ENCODE assay signal across 39 cellular contexts in the genomic region with DNA sequence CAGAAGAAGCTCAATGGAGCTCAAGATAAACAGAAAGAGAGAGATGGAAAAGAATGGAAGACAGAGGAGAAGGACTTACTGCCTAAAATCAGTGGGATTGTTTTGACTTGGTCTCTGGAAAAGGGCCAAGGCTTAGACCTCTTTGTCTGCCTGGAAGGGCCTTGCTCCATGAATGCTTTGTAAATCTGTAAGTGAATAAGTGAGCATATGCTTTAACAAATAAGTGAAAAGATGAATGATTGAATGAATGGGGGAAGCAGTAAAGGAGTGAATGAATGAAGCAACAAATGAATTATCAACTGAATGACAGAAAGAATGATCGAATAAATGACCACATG. TPM values are rescaled to one million over a fixed set of nuclear protein-coding genes. Genes with fewer than 3 reads are reported as not detected.
"Had no signal": no experiment of that assay in that cellular context is flagged by ENCODE, and none has a peak within 500 bp of the region (broad histone marks: within the 10 kb centered on the region; RNA-seq: fewer than 3 reads in every experiment).

No MANE protein-coding gene starts in this region.

- H3K4me3 ChIP-seq: adrenal gland, ascending aorta, cardiac muscle cell had no signal

- H3K27me3 ChIP-seq: ascending aorta had no signal

- H3K36me3 Mint-ChIP-seq: activated CD4-positive, alpha-beta memory T cell treated with anti-CD3 and anti-CD28 coated beads for 36 hours; activated naive CD4-positive, alpha-beta T cell treated with anti-CD3 and anti-CD28 coated beads, Interleukin-2, amount 50 U/mL, for 72 hours; activated naive CD8-positive, alpha-beta T cell treated with anti-CD3 and anti-CD28 coated beads for 36 hours; brain; WTC11 had no signal

- DNase-seq: activated CD4-positive, alpha-beta memory T cell treated with anti-CD3 and anti-CD28 coated beads for 36 hours; activated CD4-positive, alpha-beta T cell treated with anti-CD3 and anti-CD28 coated beads for 1 hour; activated CD4-positive, alpha-beta T cell treated with anti-CD3 and anti-CD28 coated beads for 36 hours; activated CD4-positive, alpha-beta T cell treated with anti-CD3 and anti-CD28 coated beads for 48 hours; activated CD4-positive, alpha-beta T cell treated with anti-CD3 and anti-CD28 coated beads, Interleukin-2, amount 50 U/mL, for 1 hour; activated CD4-positive, alpha-beta T cell treated with anti-CD3 and anti-CD28 coated beads, Interleukin-2, amount 50 U/mL, for 4 hours; activated CD4-positive, CD25-positive, alpha-beta regulatory T cell; activated CD8-positive, alpha-beta memory T cell treated with anti-CD3 and anti-CD28 coated beads, Interleukin-2, amount 50 U/mL, for 4 hours; activated CD8-positive, alpha-beta T cell treated with anti-CD3 and anti-CD28 coated beads for 36 hours; activated effector memory CD4-positive, alpha-beta T cell treated with anti-CD3 and anti-CD28 coated beads, Interleukin-2, amount 50 U/mL, for 16 hours; activated gamma-delta T cell treated with Interleukin-2 at 50 U/mL for 16 hours; activated naive CD4-positive, alpha-beta T cell; activated naive CD4-positive, alpha-beta T cell treated with anti-CD3 and anti-CD28 coated beads for 36 hours; activated naive CD4-positive, alpha-beta T cell treated with anti-CD3 and anti-CD28 coated beads, Interleukin-2, amount 50 U/mL, for 16 hours; activated naive CD8-positive, alpha-beta T cell treated with anti-CD3 and anti-CD28 coated beads for 36 hours; activated T-cell treated with anti-CD3 and anti-CD28 coated beads for 4 hours; activated T-cell treated with anti-CD3 and anti-CD28 coated beads, Interleukin-2, amount 50 U/mL, for 1 hour; activated T-cell treated with anti-CD3 and anti-CD28 coated beads, Interleukin-2, amount 50 U/mL, for 4 hours; activated T-cell treated with anti-CD3 and anti-CD28 coated beads, Interleukin-2, amount 50 U/mL, for 72 hours; adrenal gland; amniotic stem cell; anterior cingulate cortex; cerebellar nuclear complex; T-helper 1 cell; T-helper 2 cell; T-helper 9 cell; WERI-Rb-1 had no signal

- H3K27ac ChIP-seq: adrenal gland, ascending aorta, cardiac muscle cell, WERI-Rb-1 had no signal

- H3K9me3 Mint-ChIP-seq: activated CD4-positive, alpha-beta memory T cell treated with anti-CD3 and anti-CD28 coated beads for 36 hours; activated CD8-positive, alpha-beta T cell treated with anti-CD3 and anti-CD28 coated beads for 36 hours; activated naive CD4-positive, alpha-beta T cell treated with anti-CD3 and anti-CD28 coated beads for 36 hours; activated naive CD4-positive, alpha-beta T cell treated with anti-CD3 and anti-CD28 coated beads, Interleukin-2, amount 50 U/mL, for 72 hours; activated naive CD8-positive, alpha-beta T cell treated with anti-CD3 and anti-CD28 coated beads for 36 hours; activated T-cell treated with anti-CD3 and anti-CD28 coated beads, Interleukin-2, amount 50 U/mL, for 4 hours; activated T-cell treated with anti-CD3 and anti-CD28 coated beads, Interleukin-2, amount 50 U/mL, for 72 hours; activated T-helper 1 cell treated with anti-CD3 and anti-CD28 coated beads, Interleukin-12 subunit alpha, Interleukin-12 subunit beta, Interleukin-2, Interleukin-4 antibody, amounts not matched to agents 30 ng/mL and 10 ng/mL and 1 ng/mL, durations not matched to agents 14 hours and 24 hours and 36 hours; activated T-helper 17 cell treated with anti-CD3 and anti-CD28 coated beads, Interleukin-2, amount 50 U/mL, for 72 hours; central memory CD8-positive, alpha-beta T cell; T-helper 1 cell treated with Interleukin-12 subunit alpha and Interleukin-12 subunit beta and Interleukin-4 antibody, amounts not matched to agents 30 μg/mL and 1 μg/mL, for 36 hours; T-helper 2 cell treated with Interferon-gamma antibody and Interleukin-4, amounts not matched to agents 5 μg/mL and 100 μg/mL, for 36 hours; WTC11 had no signal

- H3K9me3 ChIP-seq: adrenal gland, ascending aorta had no signal

- H3K4me3 Mint-ChIP-seq: activated CD4-positive, alpha-beta memory T cell treated with anti-CD3 and anti-CD28 coated beads for 36 hours; activated CD4-positive, alpha-beta T cell treated with anti-CD3 and anti-CD28 coated beads for 36 hours; activated CD8-positive, alpha-beta T cell treated with anti-CD3 and anti-CD28 coated beads for 36 hours; activated naive CD4-positive, alpha-beta T cell treated with anti-CD3 and anti-CD28 coated beads for 36 hours; activated naive CD8-positive, alpha-beta T cell treated with anti-CD3 and anti-CD28 coated beads for 36 hours; activated T-cell treated with anti-CD3 and anti-CD28 coated beads, Interleukin-2, amount 50 U/mL, for 4 hours; activated T-cell treated with anti-CD3 and anti-CD28 coated beads, Interleukin-2, amount 50 U/mL, for 72 hours; activated T-helper 1 cell treated with anti-CD3 and anti-CD28 coated beads, Interleukin-12 subunit alpha, Interleukin-12 subunit beta, Interleukin-2, Interleukin-4 antibody, amounts not matched to agents 30 ng/mL and 10 ng/mL and 1 ng/mL, durations not matched to agents 14 hours and 24 hours and 36 hours; activated T-helper 17 cell treated with anti-CD3 and anti-CD28 coated beads, Interleukin-2, amount 50 U/mL, for 72 hours; central memory CD8-positive, alpha-beta T cell; T-helper 1 cell treated with Interleukin-12 subunit alpha and Interleukin-12 subunit beta and Interleukin-4 antibody, amounts not matched to agents 30 μg/mL and 1 μg/mL, for 36 hours; T-helper 2 cell treated with Interferon-gamma antibody and Interleukin-4, amounts not matched to agents 5 μg/mL and 100 μg/mL, for 36 hours; WTC11 had no signal

- H3K4me1 Mint-ChIP-seq: activated CD4-positive, alpha-beta T cell treated with anti-CD3 and anti-CD28 coated beads for 36 hours; activated naive CD8-positive, alpha-beta T cell treated with anti-CD3 and anti-CD28 coated beads for 36 hours; activated T-helper 17 cell treated with anti-CD3 and anti-CD28 coated beads, Interleukin-2, amount 50 U/mL, for 72 hours; central memory CD8-positive, alpha-beta T cell had no signal

- H3K27ac Mint-ChIP-seq: activated CD4-positive, alpha-beta memory T cell treated with anti-CD3 and anti-CD28 coated beads for 36 hours; activated CD4-positive, alpha-beta T cell treated with anti-CD3 and anti-CD28 coated beads for 36 hours; activated CD8-positive, alpha-beta T cell treated with anti-CD3 and anti-CD28 coated beads for 36 hours; activated naive CD4-positive, alpha-beta T cell treated with anti-CD3 and anti-CD28 coated beads for 36 hours; activated naive CD4-positive, alpha-beta T cell treated with anti-CD3 and anti-CD28 coated beads, Interleukin-2, amount 50 U/mL, for 72 hours; activated naive CD8-positive, alpha-beta T cell treated with anti-CD3 and anti-CD28 coated beads for 36 hours; activated T-cell treated with anti-CD3 and anti-CD28 coated beads, Interleukin-2, amount 50 U/mL, for 72 hours; activated T-helper 1 cell treated with anti-CD3 and anti-CD28 coated beads, Interleukin-12 subunit alpha, Interleukin-12 subunit beta, Interleukin-2, Interleukin-4 antibody, amounts not matched to agents 30 ng/mL and 10 ng/mL and 1 ng/mL, durations not matched to agents 14 hours and 24 hours and 36 hours; activated T-helper 17 cell treated with anti-CD3 and anti-CD28 coated beads, Interleukin-2, amount 50 U/mL, for 72 hours; T-helper 1 cell treated with Interleukin-12 subunit alpha and Interleukin-12 subunit beta and Interleukin-4 antibody, amounts not matched to agents 30 μg/mL and 1 μg/mL, for 36 hours; T-helper 2 cell treated with Interferon-gamma antibody and Interleukin-4, amounts not matched to agents 5 μg/mL and 100 μg/mL, for 36 hours; WTC11 had no signal

- ATAC-seq: activated CD4-positive, alpha-beta T cell treated with anti-CD3 and anti-CD28 coated beads for 36 hours; activated CD4-positive, CD25-positive, alpha-beta regulatory T cell treated with anti-CD3 and anti-CD28 coated beads, Interleukin-2, amount 50 U/mL, for 24 hours; activated CD8-positive, alpha-beta T cell treated with anti-CD3 and anti-CD28 coated beads for 36 hours; activated naive CD4-positive, alpha-beta T cell treated with anti-CD3 and anti-CD28 coated beads, Interleukin-2, amount 50 U/mL, for 72 hours; activated T-cell treated with anti-CD3 and anti-CD28 coated beads, Interleukin-2, amount 50 U/mL, for 4 hours; activated T-cell treated with anti-CD3 and anti-CD28 coated beads, Interleukin-2, amount 50 U/mL, for 72 hours; activated T-helper 17 cell treated with anti-CD3 and anti-CD28 coated beads, Interleukin-2, amount 50 U/mL, for 72 hours; WTC11 had no signal

- H3K4me1 ChIP-seq: ascending aorta had no signal

- H3K36me3 ChIP-seq: adrenal gland, ascending aorta, cardiac muscle cell, WERI-Rb-1 had no signal

RNA-seq across cellular contexts. Expression of a gene that starts 5.5 kb away (rescaled TPM):
- total RNA-seq: activated CD4-positive, alpha-beta memory T cell treated with anti-CD3 and anti-CD28 coated beads for 36 hours; activated CD4-positive, alpha-beta T cell treated with anti-CD3 and anti-CD28 coated beads for 36 hours; activated CD8-positive, alpha-beta memory T cell treated with anti-CD3 and anti-CD28 coated beads for 36 hours; activated CD8-positive, alpha-beta T cell treated with anti-CD3 and anti-CD28 coated beads for 36 hours; activated naive CD4-positive, alpha-beta T cell treated with anti-CD3 and anti-CD28 coated beads for 36 hours; activated naive CD4-positive, alpha-beta T cell treated with anti-CD3 and anti-CD28 coated beads, Interleukin-2, amount 50 U/mL, for 72 hours; activated naive CD8-positive, alpha-beta T cell treated with anti-CD3 and anti-CD28 coated beads for 36 hours; activated T-cell treated with anti-CD3 and anti-CD28 coated beads, Interleukin-2, amount 50 U/mL, for 4 hours; activated T-cell treated with anti-CD3 and anti-CD28 coated beads, Interleukin-2, amount 50 U/mL, for 72 hours; activated T-helper 1 cell treated with anti-CD3 and anti-CD28 coated beads, Interleukin-12 subunit alpha, Interleukin-12 subunit beta, Interleukin-2, Interleukin-4 antibody, amounts not matched to agents 30 ng/mL and 10 ng/mL and 1 ng/mL, durations not matched to agents 14 hours and 24 hours and 36 hours; activated T-helper 17 cell treated with anti-CD3 and anti-CD28 coated beads, Interleukin-2, amount 50 U/mL, for 72 hours; ascending aorta had no signal
- polyA plus RNA-seq: cardiac muscle cell had no signal
